Comparison of ENCODE assay signal across 19 cellular contexts in the genomic region with DNA sequence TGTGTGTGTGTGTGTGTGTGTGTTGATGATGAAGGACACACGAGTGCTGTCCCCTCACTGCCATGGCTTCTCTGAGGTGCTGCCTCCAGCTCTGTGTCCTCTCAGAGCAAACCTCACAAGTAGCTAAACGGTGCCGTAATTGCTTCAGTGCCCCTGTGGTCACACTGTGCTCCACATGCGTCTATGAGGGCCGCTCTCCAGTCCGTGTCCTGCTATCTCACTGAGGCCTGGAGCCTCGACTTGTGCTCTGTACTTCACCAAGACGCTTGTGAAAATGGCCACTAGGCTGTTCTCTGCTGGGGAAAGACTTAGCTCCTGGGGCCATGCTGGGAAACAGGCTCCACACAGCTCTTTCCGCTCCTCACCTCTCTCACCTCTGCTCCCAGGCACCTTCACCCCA.
DNase-seq lines count a peak whose midpoint lies in the region; ATAC-seq and TF ChIP-seq lines count a peak whose summit lies in the region.
"Had no signal": no experiment of that assay in that cellular context is flagged by ENCODE, and none has a peak within 500 bp of the region (broad histone marks: within the 10 kb centered on the region; RNA-seq: fewer than 3 reads in every experiment).

No MANE protein-coding gene starts in this region.

- ATAC-seq in body of pancreas (no peak), HG02610 (IDR thresholded peaks at IDR 0.05; ENCODE audit: unreplicated experiment) (no peak)

- H2AFZ ChIP-seq in neuronal stem cell (ENCODE audit: low read length) = no peak overlapping the region

- no peak overlapping the region for H2BK15ac ChIP-seq in neuronal stem cell (ENCODE audit: low read length)

- no peak overlapping the region for H3K4me2 ChIP-seq in neuronal stem cell (ENCODE audit: insufficient read depth, low read length, poor library complexity, severe bottlenecking)

- H3K9me3 ChIP-seq in endodermal cell (ENCODE audit: control insufficient read depth, low read length) (no peaks in the 10 kb centered on the region), neuronal stem cell (replicated peaks in 1 of 2; ENCODE audit: control insufficient read depth in 2 of 2, insufficient read depth in 1 of 2, low read depth in 1 of 2, low read length in 2 of 2) (peaks cover 2 to 3% of the 10 kb centered on the region in 2 donors), body of pancreas (no peaks in the 10 kb centered on the region)

- no peaks in the 10 kb centered on the region for H3K27me3 ChIP-seq in endodermal cell (ENCODE audit: control insufficient read depth, insufficient read depth, low read length, poor library complexity, severe bottlenecking)
- no peaks in the 10 kb centered on the region for H3K27me3 ChIP-seq in neuronal stem cell (ENCODE audit: control insufficient read depth in 3 of 3, insufficient read depth in 3 of 3, low read depth in 1 of 3, low read length in 3 of 3)
- no peaks in the 10 kb centered on the region for H3K27me3 ChIP-seq in body of pancreas

- no peaks in the 10 kb centered on the region for H3K36me3 Mint-ChIP-seq in endodermal cell (ENCODE audit: low read depth)
- H3K36me3 Mint-ChIP-seq: CD14-positive monocyte had no signal

- H3K4me1 Mint-ChIP-seq in endodermal cell = peaks cover 9% of the 10 kb centered on the region

- H3K4me1 ChIP-seq in endodermal cell (ENCODE audit: control insufficient read depth, insufficient read depth, low read length) (peaks cover 3% of the 10 kb centered on the region), neuronal stem cell (ENCODE audit: control insufficient read depth in 2 of 2, insufficient read depth in 1 of 2, low read depth in 1 of 2, low read length in 2 of 2) (peaks cover 3 to 4% of the 10 kb centered on the region in 2 donors), body of pancreas (peaks cover 13% of the 10 kb centered on the region)

- no peak overlapping the region for H3K14ac ChIP-seq in neuronal stem cell (ENCODE audit: low read length)

- intact Hi-C loops in body of pancreas (cut with DNase I) = loop anchor here (10.0 kb wide), 1 partner anchor 166 kb away; no protein-coding TSS in a partner anchor

- in situ Hi-C loops in KBM-7 (cut with MboI; ENCODE audit: low pct_unique_long_range_greater_than_20kb, low sequenced_read_pairs) = loop anchor here (25.0 kb wide), 2 partner anchors 399 to 824 kb away; partner anchors contain the start of gene TCF12

- peak; percentile 6 for DNase-seq in activated effector memory CD4-positive, alpha-beta T cell treated with anti-CD3 and anti-CD28 coated beads, Interleukin-2, amount 50 U/mL, for 16 hours
- no peak for DNase-seq in activated effector memory CD4-positive, alpha-beta T cell treated with Interleukin-2 at 50 U/mL for 16 hours
- DNase-seq in endodermal cell (no peak), neuronal stem cell (ENCODE audit: low spot score) (no peak), body of pancreas (no peak), foreskin melanocyte (no peak), KBM-7 (no peak)
- DNase-seq: AML-193; DMS79 treated with DMSO at 0.1 percent for 48 hours; H9; NCI-H1105 treated with DMSO at 0.1 percent for 48 hours; NCI-H1694; NCI-H510A; NCI-H748 treated with DMSO at 0.1 percent for 48 hours; NK-92 treated with Interleukin-12 subunit alpha and Interleukin-12 subunit beta, amount 100 ng/mL, for 24 hours; SHP77 treated with DMSO at 0.1 percent for 48 hours had no signal

- peak overlapping the region; percentile 25 for H2AK5ac ChIP-seq in neuronal stem cell (ENCODE audit: low read depth, low read length)

- TF ChIP-seq POLR2A in body of pancreas (IDR thresholded peaks at IDR 0.05) = no peak

- no peak overlapping the region for H3K4me3 ChIP-seq in endodermal cell (ENCODE audit: low read length)
- no peak overlapping the region for H3K4me3 ChIP-seq in neuronal stem cell (ENCODE audit: low read length in 2 of 2)
- no peak overlapping the region for H3K4me3 ChIP-seq in body of pancreas

- 92 to 98% methylated on average over 7 to 9 of the region's 9 CpGs for WGBS in endodermal cell (ENCODE audit: insufficient coverage in 1 of 2, insufficient read length in 1 of 2), 2 experiments
- no CpG with 5 or more reads among the region's 9 CpGs for WGBS in neuronal stem cell (ENCODE audit: extremely low coverage in 2 of 2, insufficient read length in 2 of 2, insufficient replicate concordance in 1 of 2), 2 donors
- 92% methylated on average over 9 of the region's 9 CpGs for WGBS in body of pancreas, 2 donors

- TF ChIP-seq CTCF in endodermal cell (conservative IDR thresholded peaks at IDR 0.05) (peak; percentile 19), body of pancreas (IDR thresholded peaks at IDR 0.05) (no peak)

- peak overlapping the region; percentile 54 for H4K8ac ChIP-seq in neuronal stem cell (ENCODE audit: low read depth, low read length)

- H3K9me3 Mint-ChIP-seq in endodermal cell = no peaks in the 10 kb centered on the region
- H3K9me3 Mint-ChIP-seq: CD14-positive monocyte had no signal

- no peaks in the 10 kb centered on the region for H3K79me1 ChIP-seq in neuronal stem cell (ENCODE audit: low read depth, low read length)

- H3K4ac ChIP-seq in neuronal stem cell (ENCODE audit: low read length) = no peak overlapping the region

- H3K18ac ChIP-seq in neuronal stem cell (ENCODE audit: low read length) = peak overlapping the region; percentile 27

- H3K4me3 Mint-ChIP-seq in endodermal cell = no peak overlapping the region
- H3K4me3 Mint-ChIP-seq: CD14-positive monocyte had no signal

- peaks cover 3% of the 10 kb centered on the region for H3K27me3 Mint-ChIP-seq in endodermal cell (ENCODE audit: insufficient read depth)

- no peak overlapping the region for H3K9ac ChIP-seq in endodermal cell (ENCODE audit: extremely low read depth, low read length, poor library complexity, severe bottlenecking)
- no peak overlapping the region for H3K9ac ChIP-seq in neuronal stem cell (ENCODE audit: low read depth, low read length, poor library complexity)

- H3K36me3 ChIP-seq in endodermal cell (ENCODE audit: control insufficient read depth, insufficient read depth, low read length) = no peaks in the 10 kb centered on the region
- H3K36me3 ChIP-seq in neuronal stem cell (replicated peaks in 1 of 2; ENCODE audit: control insufficient read depth in 2 of 2, insufficient read depth in 2 of 2, low read length in 2 of 2) = no peaks in the 10 kb centered on the region
- no peaks in the 10 kb centered on the region for H3K36me3 ChIP-seq in body of pancreas (replicated peaks in 1 of 2; ENCODE audit: insufficient read depth in 1 of 2, low read depth in 2 of 2)

- no peak overlapping the region for H2BK120ac ChIP-seq in neuronal stem cell (ENCODE audit: low read depth, low read length)

- H3K27ac ChIP-seq in endodermal cell (ENCODE audit: low read depth, low read length) = no peak overlapping the region
- H3K27ac ChIP-seq in neuronal stem cell (replicated peaks; ENCODE audit: low read length) = no peak overlapping the region
- H3K27ac ChIP-seq in body of pancreas = no peak overlapping the region
- H3K27ac ChIP-seq: 22Rv1 had no signal

- no peak overlapping the region for H4K91ac ChIP-seq in neuronal stem cell (ENCODE audit: low read depth, low read length, poor library complexity)

- peak overlapping the region; percentile 63 for H3K23ac ChIP-seq in neuronal stem cell (ENCODE audit: low read depth, low read length, poor library complexity)

- H3K27ac Mint-ChIP-seq in endodermal cell = no peak overlapping the region
- H3K27ac Mint-ChIP-seq: CD14-positive monocyte had no signal

- no peak overlapping the region for H2BK12ac ChIP-seq in neuronal stem cell (ENCODE audit: low read length)

- no peak overlapping the region for H2BK5ac ChIP-seq in neuronal stem cell (ENCODE audit: low read length)
